ENCODE assay signal across 21 cellular contexts in the genomic region with DNA sequence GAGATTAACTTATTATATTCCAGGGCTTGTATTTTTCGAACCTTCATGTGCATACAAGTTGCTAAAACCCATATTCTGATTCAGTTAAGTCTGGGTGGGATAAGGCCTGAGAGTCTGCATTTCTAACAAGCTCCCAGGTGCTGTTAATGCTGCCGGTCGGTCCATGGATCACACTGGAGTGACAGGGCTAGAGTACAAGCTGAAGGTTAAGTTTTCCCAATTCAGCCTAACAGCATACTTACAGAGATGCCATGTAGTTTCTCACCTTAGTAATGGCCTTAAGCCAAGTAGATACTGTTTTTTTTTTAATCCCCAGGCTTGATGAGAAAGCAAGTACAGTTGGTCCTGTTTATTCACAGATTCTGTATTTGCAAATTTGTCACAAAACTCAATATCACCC.
"Had no signal": no experiment of that assay in that cellular context is flagged by ENCODE, and none has a peak within 500 bp of the region (broad histone marks: within the 10 kb centered on the region; RNA-seq: fewer than 3 reads in every experiment).

No MANE protein-coding gene starts in this region.

- H3K4me1 ChIP-seq: esophagus squamous epithelium, lower lobe of right lung, parathyroid adenoma, right lobe of liver, upper lobe of left lung had no signal

- ATAC-seq: effector memory CD8-positive, alpha-beta T cell; heart right ventricle; left cardiac atrium; lower lobe of right lung; natural killer cell; right lobe of liver; stimulated activated naive B cell treated with anti-CD40 and anti-IgM and Interleukin-4, amounts not matched to agents 10 μg/mL and 1 μg/mL and 100 μg/mL, for 72 hours had no signal

- DNase-seq: cortex of kidney; effector memory CD8-positive, alpha-beta T cell; erythroblast; esophagus squamous epithelium; foreskin melanocyte; glutamatergic neuron; heart right ventricle; hippocampal formation; left cardiac atrium; left ventricle myocardium inferior; lower lobe of right lung; natural killer cell; right lobe of liver; small intestine; stimulated activated CD4-positive, alpha-beta T cell treated with anti-CD3 and anti-CD28 coated beads, Interleukin-15, amount 100 ng/mL, for 24 hours; stimulated activated CD4-positive, alpha-beta T cell treated with anti-CD3 and anti-CD28 coated beads, Interleukin-2, amount 100 ng/mL, for 48 hours; stimulated activated naive B cell treated with anti-CD40 and anti-IgM and Interleukin-4, amounts not matched to agents 10 μg/mL and 1 μg/mL and 100 μg/mL, for 72 hours; upper lobe of left lung had no signal

- H3K79me2 ChIP-seq: parathyroid adenoma had no signal

- H3K36me3 ChIP-seq: esophagus squamous epithelium, heart right ventricle, left ventricle myocardium inferior, lower lobe of right lung, right lobe of liver, thoracic aorta, tibial nerve, upper lobe of left lung had no signal

- H3K9me3 ChIP-seq: heart right ventricle, left ventricle myocardium inferior, lower lobe of right lung, right lobe of liver, thoracic aorta, tibial nerve, upper lobe of left lung had no signal

- H3K9ac ChIP-seq: parathyroid adenoma had no signal

- H3K4me3 ChIP-seq: esophagus squamous epithelium, heart right ventricle, left ventricle myocardium inferior, lower lobe of right lung, right lobe of liver, thoracic aorta, tibial nerve, upper lobe of left lung had no signal

- H3K27ac ChIP-seq: esophagus squamous epithelium, heart right ventricle, left ventricle myocardium inferior, lower lobe of right lung, parathyroid adenoma, right lobe of liver, thoracic aorta, tibial nerve, upper lobe of left lung had no signal

- H3K27me3 ChIP-seq: esophagus squamous epithelium, heart right ventricle, right lobe of liver, tibial nerve, upper lobe of left lung had no signal

- H2AFZ ChIP-seq: parathyroid adenoma had no signal
